21 cellular contexts compared by ENCODE assay signal in genomic region chr5:167448376-167448775, GRCh38.
"Had no signal": no experiment of that assay in that cellular context is flagged by ENCODE, and none has a peak within 500 bp of the region (broad histone marks: within the 10 kb centered on the region; RNA-seq: fewer than 3 reads in every experiment).

No MANE protein-coding gene starts in this region.

- H3K27me3 Mint-ChIP-seq: T-cell had no signal

- H3K4me1 Mint-ChIP-seq: T-cell had no signal

- H3K9ac ChIP-seq: SK-N-SH had no signal

- ATAC-seq: T-cell had no signal

- H3K27me3 ChIP-seq: SJSA1 had no signal

- H3K9me3 ChIP-seq: SJSA1, SK-N-SH had no signal

- H3K4me1 ChIP-seq: SJSA1 had no signal

- H3K27ac Mint-ChIP-seq: T-cell had no signal

- H3K4me2 ChIP-seq: SK-N-SH had no signal

- FAIRE-seq: RCC 7860 had no signal

- H3K27ac ChIP-seq: SJSA1 had no signal

- DNase-seq: Karpas-422, KG1, MM.1S, NCI-H1092 treated with DMSO at 0.1 percent for 48 hours, NCI-H1436, NCI-H1930, NCI-H2081 treated with DMSO at 0.1 percent for 48 hours, NCI-H2171, NCI-H226, NCI-H446, NCI-H510A, NCI-H69, NCI-H774, Right ventricle myocardium superior, RPMI8226, SIG-M5, SK-N-SH, SW 1271, T-cell had no signal

- H3K4me3 ChIP-seq: SJSA1 had no signal

- H3K4me3 Mint-ChIP-seq: T-cell had no signal

- H3K36me3 Mint-ChIP-seq: T-cell had no signal

- H3K36me3 ChIP-seq: SJSA1 had no signal
